Comparison of ENCODE assay signal across 18 cellular contexts in genomic region chr13:78787189-78787588, GRCh38.
DNase-seq lines count a peak whose midpoint lies in the region; TF ChIP-seq lines count a peak whose summit lies in the region.
"Had no signal": no experiment of that assay in that cellular context is flagged by ENCODE, and none has a peak within 500 bp of the region (broad histone marks: within the 10 kb centered on the region; RNA-seq: fewer than 3 reads in every experiment).

No MANE protein-coding gene starts in this region.

- POLR2A ChIA-PET in A673 (lab: Charles Lee; ENCODE audit: low non-redundant PET), result interaction anchor here (0.7 kb wide), 1 partner anchor 1092 kb away, joined by 3 read pairs; no protein-coding TSS in a partner anchor

- no peak overlapping the region for H2BK12ac ChIP-seq in H9 (ENCODE audit: insufficient read length, low read depth, low read length)

- H4K91ac ChIP-seq in H9 (ENCODE audit: insufficient read length, low read depth, low read length), result no peak overlapping the region

- H3K27ac ChIP-seq in A673 (ENCODE audit: low read depth, low read length, poor library complexity, severe bottlenecking) (peak overlapping the region; percentile 92), endodermal cell (ENCODE audit: low read depth, low read length) (no peak overlapping the region), H9 (ENCODE audit: insufficient read length, low read depth, low read length) (no peak overlapping the region)
- H3K27ac ChIP-seq: A549, C4-2B, SJSA1, stomach, vagina had no signal

- H2AFZ ChIP-seq in H9 (ENCODE audit: low read length), result no peak overlapping the region

- H2BK5ac ChIP-seq in H9 (ENCODE audit: insufficient read length, low read length), result no peak overlapping the region

- CTCF ChIA-PET in A673 (lab: Charles Lee), result no interaction called here

- no peak overlapping the region for H3K23ac ChIP-seq in H9 (ENCODE audit: insufficient read length, low read depth, low read length)

- peak; percentile 69 for DNase-seq in A673 (ENCODE audit: low spot score)
- peak; percentile 3 for DNase-seq in MG63
- DNase-seq in SHP77 (lab: John Stamatoyannopoulos, UW), result peak; percentile 27 to 47
- DNase-seq in endodermal cell, result no peak
- DNase-seq in NAMALWA (ENCODE audit: low spot score), result no peak
- no peak for DNase-seq in H9
- no peak for DNase-seq in activated naive CD8-positive, alpha-beta T cell treated with anti-CD3 and anti-CD28 coated beads for 36 hours
- DNase-seq in CD14-positive monocyte (ENCODE audit: low spot score), result no peak
- DNase-seq: activated CD4-positive, alpha-beta T cell treated with anti-CD3 and anti-CD28 coated beads for 4 hours; activated CD8-positive, alpha-beta memory T cell treated with anti-CD3 and anti-CD28 coated beads, Interleukin-2, amount 50 U/mL, for 48 hours; activated gamma-delta T cell treated with Interleukin-2 at 50 U/mL for 16 hours; DMS79; left cardiac atrium; stomach had no signal

- H3K27me3 Mint-ChIP-seq in endodermal cell (ENCODE audit: insufficient read depth) (peaks cover 15% of the 10 kb centered on the region), H9 (ENCODE audit: low read depth) (no peaks in the 10 kb centered on the region), CD14-positive monocyte (ENCODE audit: low read depth in 3 of 3) (peaks cover 1 to 9% (median 6%) of the 10 kb centered on the region in 3 donors)
- peaks cover 23% of the 10 kb centered on the region for H3K27me3 Mint-ChIP-seq in activated naive CD8-positive, alpha-beta T cell treated with anti-CD3 and anti-CD28 coated beads for 36 hours

- no peak overlapping the region for H3T11ph ChIP-seq in H9 (ENCODE audit: low read length)

- no peak overlapping the region for H3K4me2 ChIP-seq in H9 (ENCODE audit: insufficient read depth, insufficient read length, low read length)
- H3K4me2 ChIP-seq: A549 had no signal

- no peak overlapping the region for H3K4me3 Mint-ChIP-seq in endodermal cell
- H3K4me3 Mint-ChIP-seq in H9, result no peak overlapping the region
- no peak overlapping the region for H3K4me3 Mint-ChIP-seq in activated naive CD8-positive, alpha-beta T cell treated with anti-CD3 and anti-CD28 coated beads for 36 hours
- no peak overlapping the region for H3K4me3 Mint-ChIP-seq in CD14-positive monocyte

- H2BK20ac ChIP-seq in H9 (ENCODE audit: low read depth, low read length, poor library complexity, severe bottlenecking), result no peak overlapping the region

- no peak overlapping the region for H3K56ac ChIP-seq in H9 (ENCODE audit: insufficient read length, low read depth, low read length)

- peak overlapping the region; percentile 39 for H3K27ac Mint-ChIP-seq in endodermal cell
- H3K27ac Mint-ChIP-seq in H9, result peak overlapping the region in 1 of 3 experiments; percentile 73; a peak in 2 of 7 replicates
- no peak overlapping the region for H3K27ac Mint-ChIP-seq in activated naive CD8-positive, alpha-beta T cell treated with anti-CD3 and anti-CD28 coated beads for 36 hours
- no peak overlapping the region for H3K27ac Mint-ChIP-seq in CD14-positive monocyte

- intact Hi-C loops in A673 (cut with micrococcal nuclease; ENCODE audit: unreplicated experiment) (loop anchor here (10.0 kb wide), 1 partner anchor 652 kb away; no protein-coding TSS in a partner anchor), CD14-positive monocyte (cut with micrococcal nuclease) (no loop called here)

- H3K4me1 ChIP-seq in A673 (ENCODE audit: insufficient read depth, low read length, poor library complexity, severe bottlenecking) (peaks cover 69% of the 10 kb centered on the region), endodermal cell (ENCODE audit: control insufficient read depth, insufficient read depth, low read length) (no peaks in the 10 kb centered on the region), H9 (ENCODE audit: insufficient read depth, low read length) (no peaks in the 10 kb centered on the region)
- H3K4me1 ChIP-seq: A549, SJSA1, stomach, vagina had no signal

- H3K79me2 ChIP-seq in H9 (ENCODE audit: insufficient read depth, low read length), result no peaks in the 10 kb centered on the region

- H3K79me1 ChIP-seq in H9 (ENCODE audit: insufficient read depth, low read depth, low read length, poor library complexity, severe bottlenecking), result no peaks in the 10 kb centered on the region

- no peak overlapping the region for H2BK120ac ChIP-seq in H9 (ENCODE audit: low read depth, low read length, poor library complexity, severe bottlenecking)

- WGBS in endodermal cell (ENCODE audit: insufficient coverage in 1 of 2, insufficient read length in 1 of 2), 2 experiments, result 67 to 84% methylated on average over 2 to 8 of the region's 8 CpGs
- no CpG with 5 or more reads among the region's 8 CpGs for WGBS in H9 (ENCODE audit: extremely low coverage, insufficient read length, low lambda C conversion rate)

- H3K4me1 Mint-ChIP-seq in endodermal cell, result peaks cover 11% of the 10 kb centered on the region
- peaks cover 5 to 12% of the 10 kb centered on the region in 2 experiments; a peak in 3 of 4 replicates for H3K4me1 Mint-ChIP-seq in H9
- H3K4me1 Mint-ChIP-seq in activated naive CD8-positive, alpha-beta T cell treated with anti-CD3 and anti-CD28 coated beads for 36 hours, result peaks cover 2% of the 10 kb centered on the region
- peaks cover 2% of the 10 kb centered on the region for H3K4me1 Mint-ChIP-seq in CD14-positive monocyte

- H3K9me3 ChIP-seq in A673 (ENCODE audit: low read depth, low read length, poor library complexity, severe bottlenecking) (no peaks in the 10 kb centered on the region), MG63 (no peaks in the 10 kb centered on the region), endodermal cell (ENCODE audit: control insufficient read depth, low read length) (no peaks in the 10 kb centered on the region), H9 (ENCODE audit: control insufficient read depth, low read depth, low read length) (no peaks in the 10 kb centered on the region)
- H3K9me3 ChIP-seq: A549, SJSA1, stomach, vagina had no signal

- H3K18ac ChIP-seq in H9 (ENCODE audit: insufficient read length, low read depth, low read length), result no peak overlapping the region

- H2AK5ac ChIP-seq in H9 (ENCODE audit: insufficient read length, low read length), result no peak overlapping the region

- H3K36me3 ChIP-seq in A673 (ENCODE audit: insufficient read depth, low read length, poor library complexity, severe bottlenecking) (no peaks in the 10 kb centered on the region), MG63 (no peaks in the 10 kb centered on the region), endodermal cell (ENCODE audit: control insufficient read depth, insufficient read depth, low read length) (no peaks in the 10 kb centered on the region)
- H3K36me3 ChIP-seq: SJSA1, stomach, vagina had no signal

- no peaks in the 10 kb centered on the region for H3K9me3 Mint-ChIP-seq in endodermal cell
- H3K9me3 Mint-ChIP-seq in H9, result no peaks in the 10 kb centered on the region
- no peaks in the 10 kb centered on the region for H3K9me3 Mint-ChIP-seq in activated naive CD8-positive, alpha-beta T cell treated with anti-CD3 and anti-CD28 coated beads for 36 hours
- peaks cover 0 to 3% (median 0%) of the 10 kb centered on the region in 7 donors for H3K9me3 Mint-ChIP-seq in CD14-positive monocyte

- no peaks in the 10 kb centered on the region for H4K20me1 ChIP-seq in H9 (ENCODE audit: control insufficient read depth, insufficient read depth, insufficient read length)

- peaks cover 24% of the 10 kb centered on the region for H3K27me3 ChIP-seq in A673 (replicated peaks; ENCODE audit: insufficient read depth, low read depth, low read length, poor library complexity)
- peaks cover 6% of the 10 kb centered on the region; the same call in 1 of the 2 replicates for H3K27me3 ChIP-seq in MG63
- H3K27me3 ChIP-seq in endodermal cell (ENCODE audit: control insufficient read depth, insufficient read depth, low read length, poor library complexity, severe bottlenecking), result peaks cover 44% of the 10 kb centered on the region
- no peaks in the 10 kb centered on the region for H3K27me3 ChIP-seq in H9 (ENCODE audit: insufficient read depth, low read length)
- H3K27me3 ChIP-seq: SJSA1, vagina had no signal

- H3K9ac ChIP-seq in endodermal cell (ENCODE audit: extremely low read depth, low read length, poor library complexity, severe bottlenecking) (no peak overlapping the region), H9 (ENCODE audit: extremely low read depth, insufficient read length, low read length) (no peak overlapping the region)

- no peak overlapping the region for H2BK15ac ChIP-seq in H9 (ENCODE audit: low read depth, low read length)

- no peaks in the 10 kb centered on the region for H3K36me3 Mint-ChIP-seq in endodermal cell (ENCODE audit: low read depth)
- H3K36me3 Mint-ChIP-seq in H9 (ENCODE audit: insufficient read depth in 1 of 3, low read depth in 3 of 3), result no peaks in the 10 kb centered on the region
- H3K36me3 Mint-ChIP-seq in activated naive CD8-positive, alpha-beta T cell treated with anti-CD3 and anti-CD28 coated beads for 36 hours, result no peaks in the 10 kb centered on the region
- H3K36me3 Mint-ChIP-seq in CD14-positive monocyte, result no peaks in the 10 kb centered on the region

- no peak overlapping the region for H3K14ac ChIP-seq in H9 (ENCODE audit: insufficient read depth, low read length)

- no peak overlapping the region for H3K4me3 ChIP-seq in A673 (ENCODE audit: low read depth, low read length, poor library complexity, severe bottlenecking)
- no peak overlapping the region for H3K4me3 ChIP-seq in MG63
- no peak overlapping the region for H3K4me3 ChIP-seq in endodermal cell (ENCODE audit: low read length)
- H3K4me3 ChIP-seq: A549, SJSA1, stomach, vagina had no signal

- no peak overlapping the region for H4K5ac ChIP-seq in H9 (ENCODE audit: insufficient read length, low read depth, low read length)

- H3K4ac ChIP-seq in H9 (ENCODE audit: low read depth, low read length), result no peak overlapping the region

- TF ChIP-seq CTCF in A673 (conservative IDR thresholded peaks at IDR 0.05; ENCODE audit: low read depth, low read length), result no peak
- no peak for TF ChIP-seq CTCF in endodermal cell (conservative IDR thresholded peaks at IDR 0.05)
- TF ChIP-seq CTCF in H9 (conservative IDR thresholded peaks at IDR 0.05), result no peak
- no peak for TF ChIP-seq CTCF in CD14-positive monocyte (IDR thresholded peaks at IDR 0.05)

- no TSS peak for BruUV-seq in A673 (replicated peaks; lab: Mats Ljungman, UMichigan)

- H3K23me2 ChIP-seq in H9 (ENCODE audit: insufficient read length, low read depth, low read length, poor library complexity, severe bottlenecking), result no peaks in the 10 kb centered on the region

- H4K8ac ChIP-seq in H9 (replicated peaks; ENCODE audit: insufficient read length, low read depth, low read length), result no peak overlapping the region

Comparison
In these comparisons a context has a peak if more than half of its experiments do, and no peak if none do; other contexts are left out.
1. DNase-seq: peak in A673 (single experiment), MG63 (single experiment) and SHP77 (2 of 2); none in endodermal cell (single experiment), NAMALWA (single experiment), H9 (single experiment), activated naive CD8-positive, alpha-beta T cell treated with anti-CD3 and anti-CD28 coated beads for 36 hours (single experiment) and CD14-positive monocyte (single experiment).